In the genomic region with DNA sequence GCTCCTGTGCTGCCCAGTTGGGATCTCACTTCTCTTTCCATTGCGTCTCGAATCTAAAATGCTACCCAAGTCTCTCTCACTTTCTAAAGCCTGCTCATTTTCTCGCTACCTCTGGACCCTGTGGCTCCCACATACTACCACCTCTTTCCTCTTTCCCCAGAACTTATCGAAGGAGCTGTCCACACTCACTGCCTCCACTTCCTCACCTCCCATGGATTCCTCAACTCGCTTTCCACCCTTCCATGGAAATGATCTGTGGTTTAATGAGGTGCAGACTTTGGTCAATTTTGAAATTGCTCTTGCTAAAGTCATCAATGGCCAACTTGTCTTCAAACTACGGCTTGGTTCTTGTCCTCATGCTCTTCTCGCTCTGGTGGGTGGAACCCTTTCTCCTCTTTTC, we compare ENCODE assay signal across 25 cellular contexts. TPM values are rescaled to one million over a fixed set of nuclear protein-coding genes. Genes with fewer than 3 reads are reported as not detected.
"Had no signal": no experiment of that assay in that cellular context is flagged by ENCODE, and none has a peak within 500 bp of the region (broad histone marks: within the 10 kb centered on the region; RNA-seq: fewer than 3 reads in every experiment).

No MANE protein-coding gene starts in this region.

- H3K9me3 Mint-ChIP-seq: naive thymus-derived CD8-positive, alpha-beta T cell; stimulated activated naive CD8-positive, alpha-beta T cell treated with anti-CD3 and anti-CD28 coated beads, Interleukin-15, amount 100 ng/mL, for 72 hours had no signal

- ATAC-seq: foreskin keratinocyte; gastroesophageal sphincter; heart right ventricle; naive thymus-derived CD8-positive, alpha-beta T cell; psoas muscle; right cardiac atrium; stimulated activated naive CD8-positive, alpha-beta T cell treated with anti-CD3 and anti-CD28 coated beads, Interleukin-15, amount 100 ng/mL, for 72 hours had no signal

- H3K36me3 ChIP-seq: esophagus muscularis mucosa, gastroesophageal sphincter, heart right ventricle, thyroid gland had no signal

- H3K27ac Mint-ChIP-seq: nephron progenitor cell; stimulated activated naive CD8-positive, alpha-beta T cell treated with anti-CD3 and anti-CD28 coated beads, Interleukin-15, amount 100 ng/mL, for 72 hours; type B pancreatic cell had no signal

- H3K27me3 ChIP-seq: foreskin keratinocyte, gastroesophageal sphincter, heart right ventricle, thyroid gland had no signal

- H3K36me3 Mint-ChIP-seq: naive thymus-derived CD8-positive, alpha-beta T cell had no signal

- H3K9me3 ChIP-seq: esophagus muscularis mucosa, gastroesophageal sphincter, psoas muscle, thyroid gland had no signal

- DNase-seq: dermis blood vessel endothelial cell; effector memory CD4-positive, alpha-beta T cell; foreskin keratinocyte; glutamatergic neuron; heart right ventricle; hypothalamus; mesenchymal stem cell; naive thymus-derived CD8-positive, alpha-beta T cell; nephron progenitor cell; nucleus accumbens; psoas muscle; right cardiac atrium; stimulated activated CD4-positive, alpha-beta T cell treated with anti-CD3 and anti-CD28 coated beads, Interleukin-15, amount 100 ng/mL, for 24 hours; stimulated activated CD4-positive, alpha-beta T cell treated with anti-CD3 and anti-CD28 coated beads, Interleukin-2, amount 100 ng/mL, for 48 hours; stimulated activated naive CD4-positive, alpha-beta T cell; stimulated activated naive CD8-positive, alpha-beta T cell treated with anti-CD3 and anti-CD28 coated beads, Interleukin-15, amount 100 ng/mL, for 72 hours; thyroid gland had no signal

- H3K27ac ChIP-seq: coronary artery, esophagus muscularis mucosa, foreskin keratinocyte, gastroesophageal sphincter, psoas muscle, thyroid gland had no signal

- FAIRE-seq: endothelial cell of umbilical vein, keratinocyte had no signal

- H3K4me3 Mint-ChIP-seq: naive thymus-derived CD8-positive, alpha-beta T cell; nephron progenitor cell; stimulated activated naive CD8-positive, alpha-beta T cell treated with anti-CD3 and anti-CD28 coated beads, Interleukin-15, amount 100 ng/mL, for 72 hours; type B pancreatic cell had no signal

- H3K4me3 ChIP-seq: coronary artery, esophagus muscularis mucosa, gastroesophageal sphincter, heart right ventricle, lung, psoas muscle, skin epidermis, thyroid gland had no signal

- H3K4me1 ChIP-seq: psoas muscle had no signal

RNA-seq across cellular contexts. Expression of a gene that starts 37.2 kb away (rescaled TPM):
- total RNA-seq: naive thymus-derived CD8-positive, alpha-beta T cell had no signal
